In genomic region chr5:140556438-140556837, GRCh38 we compare ENCODE assay signal across 8 cellular contexts. TPM values are rescaled to one million over a fixed set of nuclear protein-coding genes. Genes with fewer than 3 reads are reported as not detected.
DNase-seq lines count a peak whose midpoint lies in the region; ATAC-seq, FAIRE-seq and TF ChIP-seq lines count a peak whose summit lies in the region.

No MANE protein-coding gene starts in this region.

- no peak overlapping the region for H2AFZ ChIP-seq in keratinocyte (ENCODE audit: control insufficient read depth, low read length)

- no peak for TF ChIP-seq CTCF in keratinocyte (optimal IDR thresholded peaks at IDR 0.05 in 1 of 3, IDR thresholded peaks at IDR 0.05 in 1 of 3, conservative IDR thresholded peaks at IDR 0.05 in 1 of 3; ENCODE audit: extremely low read depth in 1 of 3, insufficient read depth in 2 of 3, low read length in 3 of 3)
- no peak for TF ChIP-seq CTCF in tibial artery (IDR thresholded peaks at IDR 0.05)

- no peaks in the 10 kb centered on the region for H3K27me3 Mint-ChIP-seq in activated T-cell treated with anti-CD3 and anti-CD28 coated beads, Interleukin-2, amount 50 U/mL, for 4 hours (ENCODE audit: low read depth)
- no peaks in the 10 kb centered on the region for H3K27me3 Mint-ChIP-seq in activated CD8-positive, alpha-beta T cell treated with anti-CD3 and anti-CD28 coated beads, Interleukin-2, amount 10 ng/mL, durations not matched to agents 7 days and 5 days (ENCODE audit: low read depth)

- H3K27ac ChIP-seq in keratinocyte (ENCODE audit: control insufficient read depth, insufficient read depth, low read length) (peak overlapping the region; percentile 82), tibial artery (peak overlapping the region; percentile 85 to 91)

- H3K4me3 ChIP-seq in keratinocyte (ENCODE audit: control insufficient read depth in 2 of 3, extremely low read depth in 1 of 3, insufficient read depth in 2 of 3, low read depth in 1 of 3, low read length in 3 of 3), result peak overlapping the region; percentile 63 to 77 (median 66)
- peak overlapping the region; percentile 71 to 86 for H3K4me3 ChIP-seq in tibial artery

- H3K27me3 ChIP-seq in keratinocyte (ENCODE audit: control insufficient read depth, extremely low read depth, insufficient read depth, low read length), result no peaks in the 10 kb centered on the region
- no peaks in the 10 kb centered on the region for H3K27me3 ChIP-seq in tibial artery

- peaks cover 30% of the 10 kb centered on the region for H3K4me1 ChIP-seq in keratinocyte (ENCODE audit: control insufficient read depth, extremely low read depth, insufficient read depth, low read length)
- H3K4me1 ChIP-seq in tibial artery, result peaks cover 4 to 32% (median 18%) of the 10 kb centered on the region in 4 donors

- dilution Hi-C loops in keratinocyte (cut with MboI; ENCODE audit: extremely low pct_ligation_motif_present, low sequenced_read_pairs), result no loop called here

- peaks cover 47% of the 10 kb centered on the region for H3K4me1 Mint-ChIP-seq in activated T-cell treated with anti-CD3 and anti-CD28 coated beads, Interleukin-2, amount 50 U/mL, for 4 hours (ENCODE audit: low read depth)
- H3K4me1 Mint-ChIP-seq in activated CD8-positive, alpha-beta T cell treated with anti-CD3 and anti-CD28 coated beads, Interleukin-2, amount 10 ng/mL, durations not matched to agents 7 days and 5 days (ENCODE audit: low read depth), result peaks cover 49% of the 10 kb centered on the region

- H4K20me1 ChIP-seq in keratinocyte (ENCODE audit: control insufficient read depth, extremely low read depth, insufficient read depth, low read length), result no peaks in the 10 kb centered on the region

- POLR2A ChIA-PET in activated CD8-positive, alpha-beta T cell treated with anti-CD3 and anti-CD28 coated beads, Interleukin-2, amount 10 ng/mL, durations not matched to agents 7 days and 5 days (lab: Charles Lee), result interaction anchor here (0.6 to 1.9 kb wide), 3 partner anchors 8 to 83 kb away, joined by 3 to 39 read pairs (median 4); partner anchors contain the start of genes EIF4EBP3 and TMCO6

- peaks cover 13% of the 10 kb centered on the region for H3K36me3 Mint-ChIP-seq in activated T-cell treated with anti-CD3 and anti-CD28 coated beads, Interleukin-2, amount 50 U/mL, for 4 hours (ENCODE audit: insufficient read depth)
- peaks cover 39% of the 10 kb centered on the region for H3K36me3 Mint-ChIP-seq in activated CD8-positive, alpha-beta T cell treated with anti-CD3 and anti-CD28 coated beads, Interleukin-2, amount 10 ng/mL, durations not matched to agents 7 days and 5 days (ENCODE audit: low read depth)

- H3K4me3 Mint-ChIP-seq in activated T-cell treated with anti-CD3 and anti-CD28 coated beads, Interleukin-2, amount 50 U/mL, for 4 hours, result peak overlapping the region; percentile 90
- peak overlapping the region; percentile 77 for H3K4me3 Mint-ChIP-seq in activated CD8-positive, alpha-beta T cell treated with anti-CD3 and anti-CD28 coated beads, Interleukin-2, amount 10 ng/mL, durations not matched to agents 7 days and 5 days

- peak overlapping the region; percentile 91 for H3K9ac ChIP-seq in keratinocyte (ENCODE audit: control insufficient read depth, extremely low read depth, insufficient read depth, low read length)

- peaks cover 46% of the 10 kb centered on the region for H3K79me2 ChIP-seq in keratinocyte (ENCODE audit: control insufficient read depth, insufficient read depth, low read length)

- H3K36me3 ChIP-seq in keratinocyte (ENCODE audit: control insufficient read depth in 2 of 2, extremely low read depth in 1 of 2, insufficient read depth in 2 of 2, low read length in 2 of 2) (peaks cover 3 to 15% of the 10 kb centered on the region in 2 experiments), tibial artery (peaks cover 3 to 23% (median 13%) of the 10 kb centered on the region in 3 donors)

- H3K27ac Mint-ChIP-seq in activated CD8-positive, alpha-beta T cell treated with anti-CD3 and anti-CD28 coated beads, Interleukin-2, amount 10 ng/mL, durations not matched to agents 7 days and 5 days, result peak overlapping the region; percentile 82

- no peaks in the 10 kb centered on the region for H3K9me3 ChIP-seq in keratinocyte (ENCODE audit: control insufficient read depth, low read depth, low read length)
- H3K9me3 ChIP-seq in tibial artery, result no peaks in the 10 kb centered on the region

- no peak for DNase-seq in activated T-cell treated with anti-CD3 and anti-CD28 coated beads, Interleukin-2, amount 50 U/mL, for 4 hours
- DNase-seq in activated T-cell treated with anti-CD3 and anti-CD28 coated beads for 4 hours, result no peak
- DNase-seq in activated CD8-positive, alpha-beta T cell treated with anti-CD3 and anti-CD28 coated beads, Interleukin-2, amount 10 ng/mL, durations not matched to agents 7 days and 5 days, result no peak
- DNase-seq in keratinocyte (ENCODE audit: low read depth, low spot score), result no peak
- DNase-seq in tibial artery, result no peak
- DNase-seq in UCSD-AML1 (lab: John Stamatoyannopoulos, UW; ENCODE audit: unreplicated experiment), result no peak
- no peak for DNase-seq in AG08395 (ENCODE audit: low spot score)
- no peak for DNase-seq in dedifferentiated amniotic fluid mesenchymal stem cell (ENCODE audit: extremely low spot score)

- ATAC-seq in activated T-cell treated with anti-CD3 and anti-CD28 coated beads, Interleukin-2, amount 50 U/mL, for 4 hours, result no peak
- peak; percentile 21 for ATAC-seq in activated CD8-positive, alpha-beta T cell treated with anti-CD3 and anti-CD28 coated beads, Interleukin-2, amount 10 ng/mL, durations not matched to agents 7 days and 5 days

- no peaks in the 10 kb centered on the region for H3K9me3 Mint-ChIP-seq in activated T-cell treated with anti-CD3 and anti-CD28 coated beads, Interleukin-2, amount 50 U/mL, for 4 hours
- H3K9me3 Mint-ChIP-seq in activated CD8-positive, alpha-beta T cell treated with anti-CD3 and anti-CD28 coated beads, Interleukin-2, amount 10 ng/mL, durations not matched to agents 7 days and 5 days (ENCODE audit: insufficient read depth), result no peaks in the 10 kb centered on the region

- FAIRE-seq in keratinocyte (lab: Jason Lieb, UNC), result no peak

- intact Hi-C loops in tibial artery (cut with DNase I; ENCODE audit: low total_unique reads), result no loop called here

- CTCF ChIA-PET in activated CD8-positive, alpha-beta T cell treated with anti-CD3 and anti-CD28 coated beads, Interleukin-2, amount 10 ng/mL, durations not matched to agents 7 days and 5 days (lab: Charles Lee), result interaction anchor here (0.6 to 2.7 kb wide), 2 partner anchors 9 to 86 kb away, joined by 3 to 15 read pairs; partner anchors contain the start of gene EIF4EBP3

- H3K9me1 ChIP-seq in keratinocyte (ENCODE audit: control insufficient read depth, extremely low read depth, insufficient read depth, low read length), result peaks cover 3% of the 10 kb centered on the region

- H3K4me2 ChIP-seq in keratinocyte (ENCODE audit: control insufficient read depth, extremely low read depth, insufficient read depth, low read depth, low read length), result peak overlapping the region; percentile 92

RNA-seq across cellular contexts. Expression of gene SRA1, which starts 0.8 kb away (rescaled TPM):
- 10 to 100 TPM; 57.6 to 68.6 (median 67.7) TPM for total RNA-seq in activated T-cell treated with anti-CD3 and anti-CD28 coated beads, Interleukin-2, amount 50 U/mL, for 4 hours
- total RNA-seq in activated CD8-positive, alpha-beta T cell treated with anti-CD3 and anti-CD28 coated beads, Interleukin-2, amount 10 ng/mL, durations not matched to agents 7 days and 5 days, result 10 to 100 TPM; 42.7 to 43.4 TPM
- 19.3 to 48.3 TPM (median 32.4 TPM) in 3 replicates for polyA plus RNA-seq in keratinocyte
- polyA plus RNA-seq in keratinocyte (2011; ENCODE audit: low read depth), result 35.5 TPM
- 26.3 and 34.7 TPM in 2 replicates for polyA plus RNA-seq in keratinocyte (2011; cell fraction: cytosol; rRNA removed)
- polyA plus RNA-seq in keratinocyte (2011; cell fraction: nucleus; rRNA removed), result 21.1 and 23.6 TPM in 2 replicates
- polyA plus RNA-seq in keratinocyte (2012; ENCODE audit: low replicate concordance), result 25.5 and 37.0 TPM in 2 replicates
- polyA minus RNA-seq in keratinocyte, result 12.3 to 17.8 TPM (median 13.8 TPM) in 3 replicates
- polyA minus RNA-seq in keratinocyte (2011; cell fraction: cytosol; rRNA and poly(A)+ RNA removed), result 23.0 TPM
- 3.3 and 3.8 TPM in 2 replicates for polyA minus RNA-seq in keratinocyte (2011; cell fraction: nucleus; rRNA and poly(A)+ RNA removed)

RNA-seq across cellular contexts. Expression of gene APBB3, which starts 8.0 kb away (rescaled TPM):
- 10 to 100 TPM in 1 of 3 donors, 1 to 10 TPM in 2; 8.0 to 10.4 (median 9.2) TPM for total RNA-seq in activated T-cell treated with anti-CD3 and anti-CD28 coated beads, Interleukin-2, amount 50 U/mL, for 4 hours
- 10 to 100 TPM; 24.1 to 25.0 TPM for total RNA-seq in activated CD8-positive, alpha-beta T cell treated with anti-CD3 and anti-CD28 coated beads, Interleukin-2, amount 10 ng/mL, durations not matched to agents 7 days and 5 days
- 6.7 to 12.4 TPM (median 7.1 TPM) in 3 replicates for polyA plus RNA-seq in keratinocyte
- polyA plus RNA-seq in keratinocyte (2011; ENCODE audit: low read depth), result 4.0 TPM
- 1.4 and 2.4 TPM in 2 replicates for polyA plus RNA-seq in keratinocyte (2011; cell fraction: cytosol; rRNA removed)
- 40.3 and 44.0 TPM in 2 replicates for polyA plus RNA-seq in keratinocyte (2011; cell fraction: nucleus; rRNA removed)
- 4.4 and 17.2 TPM in 2 replicates for polyA plus RNA-seq in keratinocyte (2012; ENCODE audit: low replicate concordance)
- 12.6 to 18.5 TPM (median 15.9 TPM) in 3 replicates for polyA minus RNA-seq in keratinocyte
- 2.1 TPM for polyA minus RNA-seq in keratinocyte (2011; cell fraction: cytosol; rRNA and poly(A)+ RNA removed)
- 5.9 and 8.6 TPM in 2 replicates for polyA minus RNA-seq in keratinocyte (2011; cell fraction: nucleus; rRNA and poly(A)+ RNA removed)

RNA-seq across cellular contexts. Expression of gene SLC35A4, which starts 8.2 kb away (rescaled TPM):
- total RNA-seq in activated T-cell treated with anti-CD3 and anti-CD28 coated beads, Interleukin-2, amount 50 U/mL, for 4 hours, result 100 to 1,000 TPM; 149 to 163 (median 155) TPM
- 10 to 100 TPM; 88.9 to 98.2 TPM for total RNA-seq in activated CD8-positive, alpha-beta T cell treated with anti-CD3 and anti-CD28 coated beads, Interleukin-2, amount 10 ng/mL, durations not matched to agents 7 days and 5 days
- 63.1 to 95.7 TPM (median 63.5 TPM) in 3 replicates for polyA plus RNA-seq in keratinocyte
- 7.7 TPM for polyA plus RNA-seq in keratinocyte (2011; ENCODE audit: low read depth)
- 80.5 and 89.5 TPM in 2 replicates for polyA plus RNA-seq in keratinocyte (2011; cell fraction: cytosol; rRNA removed)
- polyA plus RNA-seq in keratinocyte (2011; cell fraction: nucleus; rRNA removed), result 65.0 and 85.0 TPM in 2 replicates
- 69.7 and 77.9 TPM in 2 replicates for polyA plus RNA-seq in keratinocyte (2012; ENCODE audit: low replicate concordance)
- polyA minus RNA-seq in keratinocyte, result 70.9 to 195 TPM (median 80.6 TPM) in 3 replicates
- polyA minus RNA-seq in keratinocyte (2011; cell fraction: cytosol; rRNA and poly(A)+ RNA removed), result 38.2 TPM
- 16.8 and 37.3 TPM in 2 replicates for polyA minus RNA-seq in keratinocyte (2011; cell fraction: nucleus; rRNA and poly(A)+ RNA removed)

RNA-seq across cellular contexts. Expression of gene EIF4EBP3, which starts 9.0 kb away (rescaled TPM):
- total RNA-seq in activated T-cell treated with anti-CD3 and anti-CD28 coated beads, Interleukin-2, amount 50 U/mL, for 4 hours, result 10 to 100 TPM in 2 of 3 donors, 1 to 10 TPM in 1; 9.4 to 10.8 (median 10.2) TPM
- 1 to 10 TPM; 7.4 to 8.6 TPM for total RNA-seq in activated CD8-positive, alpha-beta T cell treated with anti-CD3 and anti-CD28 coated beads, Interleukin-2, amount 10 ng/mL, durations not matched to agents 7 days and 5 days
- polyA plus RNA-seq in keratinocyte, result 4.9 to 7.7 TPM (median 5.2 TPM) in 3 replicates
- 12.4 TPM for polyA plus RNA-seq in keratinocyte (2011; ENCODE audit: low read depth)
- 3.7 and 6.6 TPM in 2 replicates for polyA plus RNA-seq in keratinocyte (2011; cell fraction: cytosol; rRNA removed)
- polyA plus RNA-seq in keratinocyte (2011; cell fraction: nucleus; rRNA removed), result 6.3 and 8.3 TPM in 2 replicates
- 7.0 and 36.5 TPM in 2 replicates for polyA plus RNA-seq in keratinocyte (2012; ENCODE audit: low replicate concordance)
- 1.6 to 4.5 TPM (median 2.9 TPM) in 3 replicates for polyA minus RNA-seq in keratinocyte
- 3.6 TPM for polyA minus RNA-seq in keratinocyte (2011; cell fraction: cytosol; rRNA and poly(A)+ RNA removed)
- 2.1 TPM in 1 of 2 replicates, not detected in the other for polyA minus RNA-seq in keratinocyte (2011; cell fraction: nucleus; rRNA and poly(A)+ RNA removed)
